ENCODE assay signal across 15 cellular contexts in the genomic region with DNA sequence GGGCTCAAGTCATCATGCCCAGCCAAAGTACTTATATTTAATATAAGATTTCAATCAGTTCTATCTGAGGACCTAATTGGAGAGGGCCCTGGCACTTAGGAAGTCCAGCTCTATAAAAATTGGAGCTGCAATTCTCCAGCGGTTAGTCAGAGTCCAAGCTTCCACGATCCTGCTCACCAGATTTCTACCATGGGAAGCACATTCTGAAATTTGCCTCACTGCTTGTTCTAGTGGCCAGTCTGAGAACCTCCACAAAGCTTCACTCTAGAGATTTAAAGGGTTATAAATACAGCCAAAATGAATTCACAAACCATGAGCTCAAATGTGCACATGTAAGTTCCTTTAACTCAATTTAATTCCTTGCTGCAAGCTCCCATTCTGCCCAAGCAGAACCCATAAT. TPM values are rescaled to one million over a fixed set of nuclear protein-coding genes. Genes with fewer than 3 reads are reported as not detected.
DNase-seq lines count a peak whose midpoint lies in the region; ATAC-seq and TF ChIP-seq lines count a peak whose summit lies in the region.
"Had no signal": no experiment of that assay in that cellular context is flagged by ENCODE, and none has a peak within 500 bp of the region (broad histone marks: within the 10 kb centered on the region; RNA-seq: fewer than 3 reads in every experiment).

No MANE protein-coding gene starts in this region.

- TF ChIP-seq POLR2A in heart left ventricle (IDR thresholded peaks at IDR 0.05), result no peak

- no peaks in the 10 kb centered on the region for H3K79me2 ChIP-seq in PC-9 (ENCODE audit: low read depth)

- H4K20me1 ChIP-seq in PC-9 (ENCODE audit: insufficient read depth), result no peaks in the 10 kb centered on the region

- no peaks in the 10 kb centered on the region for H3K9me2 ChIP-seq in PC-9 (ENCODE audit: insufficient read depth)

- no peaks in the 10 kb centered on the region for H3F3A ChIP-seq in PC-9 (ENCODE audit: insufficient read depth, low read depth)

- DNase-seq in AG08395 (ENCODE audit: low spot score), result peak; percentile 79
- DNase-seq in GM04504 (ENCODE audit: low read depth), result peak; percentile 65
- peak; percentile 14 for DNase-seq in SK-MEL-5 (ENCODE audit: low read depth, low spot score)
- DNase-seq in iris pigment epithelial cell (ENCODE audit: low read depth), result peak; percentile 14
- no peak for DNase-seq in PC-9
- no peak for DNase-seq in heart left ventricle
- DNase-seq in stimulated activated CD4-positive, alpha-beta T cell treated with anti-CD3 and anti-CD28 coated beads, Interleukin-4, amount 100 ng/mL, for 1 hour, result no peak
- DNase-seq in dorsolateral prefrontal cortex, result no peak
- DNase-seq: activated effector memory CD4-positive, alpha-beta T cell treated with anti-CD3 and anti-CD28 coated beads, Interleukin-2, amount 50 U/mL, for 16 hours; C1 segment of cervical spinal cord; DMS79 treated with DMSO at 0.1 percent for 48 hours; NCI-H345 had no signal

- in situ Hi-C loops in SK-MEL-5 (cut with HindIII; ENCODE audit: low pct_unique_long_range_greater_than_20kb, low sequenced_read_pairs), result no loop called here

- H2AFZ ChIP-seq in PC-9, result no peak overlapping the region

- H3K36me3 ChIP-seq in PC-9 (ENCODE audit: low read depth) (no peaks in the 10 kb centered on the region), heart left ventricle (no peaks in the 10 kb centered on the region)

- H3K27ac ChIP-seq in PC-9 (no peak overlapping the region), heart left ventricle (no peak overlapping the region), dorsolateral prefrontal cortex (no peak overlapping the region)
- H3K27ac ChIP-seq: VCaP had no signal

- H3K4me3 ChIP-seq in PC-9 (no peak overlapping the region), heart left ventricle (no peak overlapping the region), dorsolateral prefrontal cortex (no peak overlapping the region)
- H3K4me3 ChIP-seq: GM12878 had no signal

- CTCF ChIA-PET in PC-9 (lab: Charles Lee), result no interaction called here

- H3K27me3 ChIP-seq in PC-9 (ENCODE audit: insufficient read depth, low read depth), result peaks cover 6% of the 10 kb centered on the region; the same call in 1 of the 2 replicates
- no peaks in the 10 kb centered on the region for H3K27me3 ChIP-seq in heart left ventricle
- no peaks in the 10 kb centered on the region for H3K27me3 ChIP-seq in dorsolateral prefrontal cortex

- POLR2A ChIA-PET in PC-9 (lab: Charles Lee; ENCODE audit: unreplicated experiment), result no interaction called here

- H3K4me1 ChIP-seq in PC-9 (replicated peaks; ENCODE audit: insufficient read depth) (no peaks in the 10 kb centered on the region), heart left ventricle (peaks cover 0 to 24% (median 5%) of the 10 kb centered on the region in 12 donors)

- no peak for TF ChIP-seq CTCF in PC-9 (conservative IDR thresholded peaks at IDR 0.05)
- TF ChIP-seq CTCF in heart left ventricle (IDR thresholded peaks at IDR 0.05), result peak in 1 of 12 donors; percentile 22
- TF ChIP-seq CTCF in dorsolateral prefrontal cortex (IDR thresholded peaks at IDR 0.05 in 54 of 56, conservative IDR thresholded peaks at IDR 0.05 in 2 of 56; ENCODE audit: low read depth in 1 of 56, partially characterized antibody in 56 of 56), result no peak

- H3K9me3 ChIP-seq in PC-9 (ENCODE audit: insufficient read depth, low read depth) (no peaks in the 10 kb centered on the region), heart left ventricle (no peaks in the 10 kb centered on the region)

- no peak for ATAC-seq in heart left ventricle
- ATAC-seq: GM12878 had no signal

- no TSS peak for BruUV-seq in PC-9 (replicated peaks; lab: Mats Ljungman, UMichigan)

- intact Hi-C loops in PC-9 (cut with micrococcal nuclease; ENCODE audit: unreplicated experiment) (no loop called here), heart left ventricle (cut with DNase I) (no loop called here), dorsolateral prefrontal cortex (cut with DNase I) (no loop called here)

- WGBS in heart left ventricle, 4 donors, result 47 to 91% (median 75%) methylated on average over 2 of the region's 2 CpGs

- no peak overlapping the region for H3K4me2 ChIP-seq in PC-9

RNA-seq across cellular contexts. Expression of gene PNLDC1, which starts 33.5 kb away (rescaled TPM):
- total RNA-seq in SK-MEL-5 (2014; rRNA removed; shearing (Covaris generic)), result 0.05 TPM in 1 of 2 replicates, not detected in the other
- polyA plus RNA-seq in SK-MEL-5 (2015; cell fraction: cytosol; rRNA removed), result not detected in 2 replicates
- polyA plus RNA-seq in SK-MEL-5 (2015; cell fraction: nucleus; rRNA removed), result 0.39 TPM in 1 of 2 replicates, not detected in the other
- total RNA-seq in PC-9 (2021) (0.20 TPM in 1 of 2 replicates, not detected in the other), heart left ventricle (under 1 TPM in 4 of 9 donors, not detected in 5; 0.19 to 0.67 (median 0.26) TPM), dorsolateral prefrontal cortex (10 to 100 TPM in 1 of 120 experiments, 1 to 10 TPM in 118, under 1 TPM in 1; 0.68 to 10.5 (median 3.8) TPM)
- under 1 TPM in 1 of 2 donors, not detected in 1; 0.04 TPM for polyA plus RNA-seq in heart left ventricle
- total RNA-seq: fibroblast of villous mesenchyme had no signal

RNA-seq across cellular contexts. Expression of gene MRPL18, which starts 43.3 kb away (rescaled TPM):
- 123 and 126 TPM in 2 replicates for total RNA-seq in SK-MEL-5 (2014; rRNA removed; shearing (Covaris generic))
- 81.6 and 82.9 TPM in 2 replicates for polyA plus RNA-seq in SK-MEL-5 (2015; cell fraction: cytosol; rRNA removed)
- 14.5 and 17.7 TPM in 2 replicates for polyA plus RNA-seq in SK-MEL-5 (2015; cell fraction: nucleus; rRNA removed)
- 41.1 and 54.4 TPM in 2 replicates for total RNA-seq in PC-9 (2021)
- total RNA-seq in heart left ventricle, result 10 to 100 TPM; 52.4 to 91.1 (median 61.4) TPM
- 100 to 1,000 TPM; 114 to 145 TPM for polyA plus RNA-seq in heart left ventricle
- 100 to 1,000 TPM in 1 of 120 experiments, 10 to 100 TPM in 119; 32.6 to 115 (median 57.8) TPM for total RNA-seq in dorsolateral prefrontal cortex

RNA-seq across cellular contexts. Expression of gene TCP1, which starts 44.2 kb away (rescaled TPM):
- 223 and 229 TPM in 2 replicates for total RNA-seq in SK-MEL-5 (2014; rRNA removed; shearing (Covaris generic))
- polyA plus RNA-seq in SK-MEL-5 (2015; cell fraction: cytosol; rRNA removed), result 133 and 138 TPM in 2 replicates
- polyA plus RNA-seq in SK-MEL-5 (2015; cell fraction: nucleus; rRNA removed), result 236 and 265 TPM in 2 replicates
- 159 and 166 TPM in 2 replicates for total RNA-seq in PC-9 (2021)
- 100 to 1,000 TPM; 107 to 184 (median 142) TPM for total RNA-seq in heart left ventricle
- 100 to 1,000 TPM in 1 of 2 donors, 10 to 100 TPM in 1; 89.2 to 241 TPM for polyA plus RNA-seq in heart left ventricle
- total RNA-seq in dorsolateral prefrontal cortex, result 100 to 1,000 TPM in 117 of 120 experiments, 10 to 100 TPM in 3; 87.9 to 251 (median 152) TPM

RNA-seq across cellular contexts. Expression of gene MAS1, which starts 57.2 kb away (rescaled TPM):
- total RNA-seq in SK-MEL-5 (2014; rRNA removed; shearing (Covaris generic)), result not detected in 2 replicates
- not detected in 2 replicates for polyA plus RNA-seq in SK-MEL-5 (2015; cell fraction: cytosol; rRNA removed)
- polyA plus RNA-seq in SK-MEL-5 (2015; cell fraction: nucleus; rRNA removed), result not detected in 2 replicates
- total RNA-seq in PC-9 (2021) (not detected in 2 replicates), heart left ventricle (under 1 TPM in 2 of 9 donors, not detected in 7; 0.05 to 0.08 TPM), dorsolateral prefrontal cortex (10 to 100 TPM in 6 of 120 experiments, 1 to 10 TPM in 114; 1.5 to 11.9 (median 6.5) TPM)
- not detected for polyA plus RNA-seq in heart left ventricle
- total RNA-seq: fibroblast of villous mesenchyme had no signal

Comparison
In these comparisons a context has a peak if more than half of its experiments do, and no peak if none do; other contexts are left out.
1. DNase-seq: peak in AG08395 (single experiment), GM04504 (single experiment), SK-MEL-5 (single experiment) and iris pigment epithelial cell (single experiment); none in PC-9 (0 of 2), heart left ventricle (0 of 5), stimulated activated CD4-positive, alpha-beta T cell treated with anti-CD3 and anti-CD28 coated beads, Interleukin-4, amount 100 ng/mL, for 1 hour (single experiment) and dorsolateral prefrontal cortex (0 of 10).